8 cellular contexts compared by ENCODE assay signal in the genomic region with DNA sequence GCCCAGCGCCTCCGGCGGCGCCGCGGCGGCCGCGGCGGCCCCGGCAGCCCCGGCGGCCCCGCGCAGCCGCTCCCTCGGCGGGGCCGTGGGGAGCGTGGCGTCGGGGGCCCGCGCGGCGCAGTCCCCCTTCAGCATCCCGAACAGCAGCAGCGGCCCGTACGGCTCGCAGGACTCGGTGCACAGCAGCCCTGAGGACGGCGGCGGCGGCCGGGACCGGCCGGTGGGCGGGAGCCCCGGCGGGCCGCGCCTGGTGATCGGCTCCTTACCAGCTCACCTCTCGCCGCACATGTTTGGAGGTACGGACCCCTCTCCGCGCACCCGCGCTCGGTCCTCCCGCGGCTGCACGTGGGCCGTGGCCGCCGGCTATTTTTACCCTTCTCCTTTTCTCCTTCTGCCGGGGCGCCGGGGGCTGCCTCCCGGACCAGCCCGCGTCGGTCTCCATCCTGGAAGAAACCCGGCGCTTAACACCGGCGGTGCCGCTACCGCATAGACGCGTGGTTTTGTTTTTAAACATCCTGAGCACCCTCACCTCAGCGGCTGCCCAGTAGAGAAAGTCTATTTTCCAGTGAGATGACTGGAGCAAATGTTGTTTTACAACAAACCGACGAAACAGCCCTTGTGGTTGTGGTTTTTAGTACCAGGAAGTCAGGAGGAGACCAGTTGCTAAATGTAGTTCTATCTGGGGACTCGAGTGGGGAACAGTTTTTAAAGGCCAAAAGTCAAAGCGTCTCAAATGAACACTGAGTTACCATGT. TPM values are rescaled to one million over a fixed set of nuclear protein-coding genes. Genes with fewer than 3 reads are reported as not detected.
A peak's percentile ranks its signal among the peaks of the same experiment; 100 is the strongest.
DNase-seq lines count a peak whose midpoint lies in the region; ATAC-seq, FAIRE-seq and TF ChIP-seq lines count a peak whose summit lies in the region.

No MANE protein-coding gene starts in this region.

- H3K36me3 Mint-ChIP-seq in CD4-positive, alpha-beta memory T cell = peaks cover 0 to 17% of the 10 kb centered on the region in 2 donors

- H3K9me3 ChIP-seq in CD4-positive, alpha-beta memory T cell (ENCODE audit: control insufficient read depth in 1 of 2, low read length in 2 of 2) = no peaks in the 10 kb centered on the region
- no peaks in the 10 kb centered on the region for H3K9me3 ChIP-seq in ascending aorta
- no peaks in the 10 kb centered on the region for H3K9me3 ChIP-seq in iPS-18a (ENCODE audit: control insufficient read depth, low read depth, low read length)
- no peaks in the 10 kb centered on the region for H3K9me3 ChIP-seq in small intestine (ENCODE audit: control insufficient read depth, low read depth)

- 0% methylated on average over 22 to 79 of the region's 79 CpGs for WGBS in small intestine, 3 donors

- no peak for FAIRE-seq in small intestine (lab: Jason Lieb, UNC)

- POLR2A ChIA-PET in CD4-positive, alpha-beta memory T cell (lab: Charles Lee; ENCODE audit: partially characterized antibody) = interaction anchor here (0.6 to 3.8 kb wide), 21 partner anchors 10 to 309 kb away, joined by 3 to 117 read pairs (median 4); a partner anchor contains a TSS

- H3K27ac ChIP-seq in CD4-positive, alpha-beta memory T cell (ENCODE audit: low read depth, low read length) = peak overlapping the region; percentile 68
- peak overlapping the region; percentile 96 for H3K27ac ChIP-seq in HL-60 (replicated peaks)
- peak overlapping the region; percentile 99 for H3K27ac ChIP-seq in ascending aorta
- no peak overlapping the region for H3K27ac ChIP-seq in iPS-18a (ENCODE audit: low read length)
- H3K27ac ChIP-seq in small intestine (ENCODE audit: low read depth in 1 of 2, low read length in 1 of 2) = peak overlapping the region; percentile 97 to 100

- ATAC-seq in GM19397 (IDR thresholded peaks at IDR 0.05; ENCODE audit: unreplicated experiment) = peak; percentile 11
- ATAC-seq in HG03565 (IDR thresholded peaks at IDR 0.05; ENCODE audit: unreplicated experiment) = no peak

- H3K27ac Mint-ChIP-seq in CD4-positive, alpha-beta memory T cell = peak overlapping the region; percentile 89 to 98 (median 95)

- H3K27me3 ChIP-seq in CD4-positive, alpha-beta memory T cell (ENCODE audit: insufficient read depth, low read length) = no peaks in the 10 kb centered on the region
- H3K27me3 ChIP-seq in HL-60 (ENCODE audit: insufficient read depth, poor library complexity, severe bottlenecking) (no peaks in the 10 kb centered on the region), ascending aorta (no peaks in the 10 kb centered on the region), iPS-18a (ENCODE audit: control insufficient read depth, insufficient read depth, low read length) (no peaks in the 10 kb centered on the region), small intestine (ENCODE audit: control insufficient read depth in 2 of 2, insufficient read depth in 2 of 2, low read length in 2 of 2) (no peaks in the 10 kb centered on the region)

- H3K9me3 Mint-ChIP-seq in CD4-positive, alpha-beta memory T cell = no peaks in the 10 kb centered on the region

- peaks cover 56% of the 10 kb centered on the region for H3K4me1 ChIP-seq in CD4-positive, alpha-beta memory T cell (ENCODE audit: insufficient read depth, low read length)
- H3K4me1 ChIP-seq in ascending aorta (peaks cover 0 to 17% of the 10 kb centered on the region in 2 donors), iPS-18a (ENCODE audit: control insufficient read depth, low read depth, low read length) (peaks cover 20% of the 10 kb centered on the region), small intestine (ENCODE audit: control insufficient read depth in 2 of 2, insufficient read depth in 1 of 2, low read depth in 1 of 2, low read length in 1 of 2) (peaks cover 0 to 5% of the 10 kb centered on the region in 2 donors)

- H3K36me3 ChIP-seq in CD4-positive, alpha-beta memory T cell (ENCODE audit: insufficient read depth, low read length) = no peaks in the 10 kb centered on the region
- H3K36me3 ChIP-seq in ascending aorta (no peaks in the 10 kb centered on the region), iPS-18a (ENCODE audit: control insufficient read depth, low read depth, low read length) (no peaks in the 10 kb centered on the region), small intestine (ENCODE audit: control insufficient read depth in 2 of 2, insufficient read depth in 2 of 2, low read length in 2 of 2) (no peaks in the 10 kb centered on the region)

- peaks cover 40 to 65% (median 47%) of the 10 kb centered on the region in 4 donors for H3K4me1 Mint-ChIP-seq in CD4-positive, alpha-beta memory T cell

- H3K27me3 Mint-ChIP-seq in CD4-positive, alpha-beta memory T cell = peaks cover 0 to 1% of the 10 kb centered on the region in 2 donors

- H3K9ac ChIP-seq in iPS-18a (ENCODE audit: low read length) = peak overlapping the region; percentile 50

- TF ChIP-seq CTCF in HL-60 (IDR thresholded peaks at IDR 0.05; ENCODE audit: insufficient read depth, low read length) (no peak), ascending aorta (IDR thresholded peaks at IDR 0.05) (no peak)

- peak; percentile 62 to 76 (median 74) for DNase-seq in CD4-positive, alpha-beta memory T cell
- peak; percentile 52 to 91 for DNase-seq in HL-60 (ENCODE audit: low read depth in 1 of 2, low spot score in 1 of 2)
- DNase-seq in T follicular helper cell (ENCODE audit: low read depth) = peak; percentile 16
- peak in 1 of 2 donors; percentile 70 for DNase-seq in ascending aorta (ENCODE audit: low spot score in 2 of 2)
- peak; percentile 69 for DNase-seq in small intestine

- peak overlapping the region; percentile 53 to 85 for H3K4me3 ChIP-seq in CD4-positive, alpha-beta memory T cell (ENCODE audit: low read length in 2 of 2)
- H3K4me3 ChIP-seq in HL-60 (replicated peaks; ENCODE audit: insufficient read depth, low read length) (peak overlapping the region; percentile 62), ascending aorta (peak overlapping the region; percentile 77 to 84), iPS-18a (ENCODE audit: low read length) (peak overlapping the region; percentile 86), small intestine (ENCODE audit: low read depth in 1 of 2, low read length in 2 of 2) (peak overlapping the region; percentile 86 to 98)

- intact Hi-C loops in CD4-positive, alpha-beta memory T cell (cut with micrococcal nuclease) = loop anchor here (1.0 to 10.0 kb wide), 2 partner anchors 37 to 121 kb away; no protein-coding TSS in a partner anchor
- intact Hi-C loops in ascending aorta (cut with DNase I) = loop anchor here (2.0 to 10.0 kb wide), 5 partner anchors 113 to 1601 kb away; a partner anchor contains a TSS

- CTCF ChIA-PET in CD4-positive, alpha-beta memory T cell (lab: Charles Lee; ENCODE audit: partially characterized antibody) = interaction anchor here (0.7 to 4.1 kb wide), 6 partner anchors 36 to 67 kb away, joined by 3 to 19 read pairs (median 3); no protein-coding TSS in a partner anchor

- peak overlapping the region; percentile 93 to 100 (median 97) for H3K4me3 Mint-ChIP-seq in CD4-positive, alpha-beta memory T cell

RNA-seq across cellular contexts. Expression of a gene that starts 1.3 kb away (rescaled TPM):
- 10 to 100 TPM; 37.3 to 39.4 TPM for total RNA-seq in CD4-positive, alpha-beta memory T cell
- polyA plus RNA-seq in CD4-positive, alpha-beta memory T cell = 1 to 10 TPM in 1 of 2 donors, under 1 TPM in 1; 0.59 to 3.5 TPM
- 31.7 TPM for total RNA-seq in ascending aorta
- 10 to 100 TPM in 2 of 3 donors, 1 to 10 TPM in 1; 8.9 to 19.9 (median 17.6) TPM for polyA plus RNA-seq in small intestine
